ENCODE assay signal across 23 cellular contexts in genomic region chr9:20689833-20690232, GRCh38. TPM values are rescaled to one million over a fixed set of nuclear protein-coding genes. Genes with fewer than 3 reads are reported as not detected.
DNase-seq lines count a peak whose midpoint lies in the region; ATAC-seq, FAIRE-seq and TF ChIP-seq lines count a peak whose summit lies in the region.
"Had no signal": no experiment of that assay in that cellular context is flagged by ENCODE, and none has a peak within 500 bp of the region (broad histone marks: within the 10 kb centered on the region; RNA-seq: fewer than 3 reads in every experiment).

No MANE protein-coding gene starts in this region.

- no peak overlapping the region for H2BK15ac ChIP-seq in mesendoderm (replicated peaks; ENCODE audit: low read depth)

- no peak overlapping the region for H3K4me3 ChIP-seq in HepG2 (replicated peaks in 1 of 3; ENCODE audit: insufficient read depth in 1 of 3, low read depth in 2 of 3, low read length in 3 of 3)
- no peak overlapping the region for H3K4me3 ChIP-seq in right lobe of liver
- no peak overlapping the region for H3K4me3 ChIP-seq in mesendoderm (ENCODE audit: low read length)
- no peak overlapping the region for H3K4me3 ChIP-seq in thyroid gland (replicated peaks in 1 of 3)
- H3K4me3 ChIP-seq: BLaER1, GM12878, GM23248 had no signal

- H3K79me1 ChIP-seq in mesendoderm (ENCODE audit: low read length) = peaks cover 23% of the 10 kb centered on the region

- intact Hi-C loops in HepG2 (cut with micrococcal nuclease; ENCODE audit: unreplicated experiment) (loop anchor here (10.0 kb wide), 2 partner anchors 95 to 235 kb away; no protein-coding TSS in a partner anchor), right lobe of liver (cut with DNase I) (no loop called here), thyroid gland (cut with DNase I) (no loop called here)

- no peak overlapping the region for H3K56ac ChIP-seq in mesendoderm (ENCODE audit: low read length)

- H3K4me3 Mint-ChIP-seq in T-helper 17 cell = no peak overlapping the region
- H3K4me3 Mint-ChIP-seq: B cell; CD4-positive, CD25-positive, alpha-beta regulatory T cell; CD8-positive, alpha-beta T cell had no signal

- BruUV-seq in HepG2 (replicated peaks; lab: Mats Ljungman, UMichigan) = no TSS peak

- H3K36me3 Mint-ChIP-seq in T-helper 17 cell (ENCODE audit: low read depth) = peaks cover 2% of the 10 kb centered on the region
- H3K36me3 Mint-ChIP-seq: CD4-positive, CD25-positive, alpha-beta regulatory T cell had no signal

- no peak for FAIRE-seq in HepG2 (lab: Jason Lieb, UNC)
- FAIRE-seq: A204.1, GM12878, H1 had no signal

- CTCF ChIA-PET in HepG2 (lab: Yijun Ruan, JAX; ENCODE audit: low intra/inter-chr PET ratio, low total read pairs) = no interaction called here

- no peak for TF ChIP-seq RAD21 in HepG2 (CRISPR knock-in tag; IDR thresholded peaks at IDR 0.05)

- peak in 1 of 2 experiments; percentile 60; a peak in 1 of 4 replicates for TF ChIP-seq EP300 in HepG2 (IDR thresholded peaks at IDR 0.05; ENCODE audit: low read depth in 2 of 2, low read length in 2 of 2)
- no peak for TF ChIP-seq EP300 in HepG2 (CRISPR knock-in tag; IDR thresholded peaks at IDR 0.05; ENCODE audit: borderline replicate concordance)

- no peaks in the 10 kb centered on the region for H4K20me1 ChIP-seq in HepG2 (ENCODE audit: insufficient read depth, low read length)
- H4K20me1 ChIP-seq: BLaER1 had no signal

- H3K23ac ChIP-seq in mesendoderm (ENCODE audit: low read length) = no peak overlapping the region

- DNase-seq in HepG2 (ENCODE audit: low spot score) = peak; percentile 56
- no peak for DNase-seq in right lobe of liver
- DNase-seq in mesendoderm = peak; percentile 52
- DNase-seq in thyroid gland = no peak
- no peak for DNase-seq in T-helper 17 cell
- no peak for DNase-seq in UCSD-AML1 (lab: John Stamatoyannopoulos, UW; ENCODE audit: unreplicated experiment)
- DNase-seq: CD4-positive, CD25-positive, alpha-beta regulatory T cell; CD8-positive, alpha-beta T cell; DMS153; DMS79; EL; GDM1; GM23248; H7; HCEC 1CT had no signal

- POLR2A ChIA-PET in HepG2 (lab: Yijun Ruan, JAX) = no interaction called here

- no peak for TF ChIP-seq CTCF in HepG2 (CRISPR knock-in tag; IDR thresholded peaks at IDR 0.05)
- TF ChIP-seq CTCF in right lobe of liver (IDR thresholded peaks at IDR 0.05) = no peak
- no peak for TF ChIP-seq CTCF in thyroid gland (IDR thresholded peaks at IDR 0.05)

- no peak overlapping the region for H4K8ac ChIP-seq in mesendoderm (ENCODE audit: low read depth, low read length)

- H2AK5ac ChIP-seq in mesendoderm (ENCODE audit: low read length) = no peak overlapping the region

- peak; percentile 6; the same call in 1 of the 3 replicates for ATAC-seq in HepG2
- no peak for ATAC-seq in right lobe of liver
- no peak for ATAC-seq in T-helper 17 cell
- ATAC-seq: CD8-positive, alpha-beta T cell had no signal

- no peaks in the 10 kb centered on the region for H3K27me3 Mint-ChIP-seq in T-helper 17 cell
- H3K27me3 Mint-ChIP-seq: B cell; CD4-positive, CD25-positive, alpha-beta regulatory T cell had no signal

- H3K27ac ChIP-seq in HepG2 (ENCODE audit: extremely low read length, insufficient read depth, low read length) (no peak overlapping the region), right lobe of liver (no peak overlapping the region), mesendoderm (ENCODE audit: low read depth, low read length) (no peak overlapping the region), thyroid gland (peak overlapping the region; percentile 72 to 81 (median 73))
- H3K27ac ChIP-seq: 22Rv1, BLaER1, C4-2B, GM23248 had no signal

- no peak overlapping the region for H2AFZ ChIP-seq in HepG2 (ENCODE audit: low read length)
- H2AFZ ChIP-seq: GM23248 had no signal

- H3K4me1 Mint-ChIP-seq in T-helper 17 cell = peaks cover 12% of the 10 kb centered on the region

- H3K9ac ChIP-seq in HepG2 (ENCODE audit: insufficient read depth, low read depth, low read length) (no peak overlapping the region), mesendoderm (ENCODE audit: low read length) (no peak overlapping the region)
- H3K9ac ChIP-seq: BLaER1, GM23248 had no signal

- H3K27ac Mint-ChIP-seq in T-helper 17 cell = no peak overlapping the region
- H3K27ac Mint-ChIP-seq: B cell; CD4-positive, CD25-positive, alpha-beta regulatory T cell; CD8-positive, alpha-beta T cell had no signal

- H3K36me3 ChIP-seq in HepG2 (replicated peaks in 1 of 2; ENCODE audit: control insufficient read depth in 1 of 2, insufficient read depth in 2 of 2, low read length in 2 of 2) = no peaks in the 10 kb centered on the region
- H3K36me3 ChIP-seq in right lobe of liver = no peaks in the 10 kb centered on the region
- H3K36me3 ChIP-seq in mesendoderm (ENCODE audit: control insufficient read depth, insufficient read depth, low read length) = no peaks in the 10 kb centered on the region
- no peaks in the 10 kb centered on the region for H3K36me3 ChIP-seq in thyroid gland
- H3K36me3 ChIP-seq: BLaER1 had no signal

- TF ChIP-seq POLR2A in HepG2 (IDR thresholded peaks at IDR 0.05; ENCODE audit: insufficient read depth in 1 of 2, low read depth in 2 of 2, low read length in 2 of 2) = no peak
- no peak for TF ChIP-seq POLR2A in right lobe of liver (IDR thresholded peaks at IDR 0.05)
- TF ChIP-seq POLR2A in thyroid gland (IDR thresholded peaks at IDR 0.05) = no peak

- no peak overlapping the region for H2BK5ac ChIP-seq in mesendoderm (ENCODE audit: low read length)

- H3K4me2 ChIP-seq in HepG2 (ENCODE audit: low read depth, low read length) = peak overlapping the region; percentile 2; the same call in 1 of the 2 replicates
- no peak overlapping the region for H3K4me2 ChIP-seq in mesendoderm (ENCODE audit: low read length)
- H3K4me2 ChIP-seq: BLaER1 had no signal

- H3K4ac ChIP-seq in mesendoderm (ENCODE audit: low read depth, low read length) = no peak overlapping the region

- H4K5ac ChIP-seq in mesendoderm (ENCODE audit: low read length) = no peak overlapping the region

- H3K18ac ChIP-seq in mesendoderm (ENCODE audit: low read length) = no peak overlapping the region

- WGBS in HepG2 (ENCODE audit: low lambda C conversion rate) = 56% methylated on average over 2 of the region's 2 CpGs
- 100% methylated on average over 2 of the region's 2 CpGs for WGBS in right lobe of liver (ENCODE audit: insufficient coverage, low coverage, low lambda C conversion rate, missing lambda C conversion rate)
- WGBS in mesendoderm (ENCODE audit: extremely low coverage, insufficient coverage, low lambda C conversion rate) = no CpG with 5 or more reads among the region's 2 CpGs
- WGBS in thyroid gland, 2 donors = 94 to 97% methylated on average over 2 of the region's 2 CpGs

- peaks cover 86% of the 10 kb centered on the region for H3K4me1 ChIP-seq in HepG2 (ENCODE audit: insufficient read depth, low read length)
- peaks cover 0 to 13% (median 0%) of the 10 kb centered on the region in 4 donors for H3K4me1 ChIP-seq in right lobe of liver
- peaks cover 8% of the 10 kb centered on the region for H3K4me1 ChIP-seq in mesendoderm (ENCODE audit: control insufficient read depth, low read depth, low read length)
- peaks cover 29 to 53% of the 10 kb centered on the region in 2 donors for H3K4me1 ChIP-seq in thyroid gland

- H3K9me3 ChIP-seq in HepG2 (ENCODE audit: low read length) = no peaks in the 10 kb centered on the region
- no peaks in the 10 kb centered on the region for H3K9me3 ChIP-seq in right lobe of liver
- H3K9me3 ChIP-seq in thyroid gland = no peaks in the 10 kb centered on the region
- H3K9me3 ChIP-seq in T-helper 17 cell (ENCODE audit: control insufficient read depth, low read length, poor library complexity, severe bottlenecking) = no peaks in the 10 kb centered on the region
- H3K9me3 ChIP-seq: BLaER1, Caco-2 had no signal

- H2BK120ac ChIP-seq in mesendoderm (ENCODE audit: low read depth, low read length) = no peak overlapping the region

- H3K79me2 ChIP-seq in HepG2 (ENCODE audit: insufficient read depth, low read length) (peaks cover 65% of the 10 kb centered on the region), mesendoderm (ENCODE audit: control insufficient read depth, insufficient read depth, low read length) (peaks cover 24% of the 10 kb centered on the region)

- in situ Hi-C loops in HepG2 (cut with HindIII; ENCODE audit: extremely low pct_ligation_motif_present, low pct_unique_long_range_greater_than_20kb) = no loop called here

- H3K27me3 ChIP-seq in HepG2 (ENCODE audit: control insufficient read depth in 1 of 2, insufficient read depth in 2 of 2, low read length in 2 of 2) = no peaks in the 10 kb centered on the region; a peak in 1 of 5 replicates
- no peaks in the 10 kb centered on the region for H3K27me3 ChIP-seq in right lobe of liver
- H3K27me3 ChIP-seq in mesendoderm (ENCODE audit: insufficient read depth, low read length, poor library complexity) = no peaks in the 10 kb centered on the region
- H3K27me3 ChIP-seq in thyroid gland = no peaks in the 10 kb centered on the region
- H3K27me3 ChIP-seq: BLaER1 had no signal

RNA-seq across cellular contexts. Expression of gene FOCAD, which starts 5.8 kb away (rescaled TPM):
- 31.1 and 52.7 TPM in 2 replicates for total RNA-seq in HepG2 (2016; rRNA removed; fragmentation: Illumina TruSeq; extraction: Trizol)
- total RNA-seq in HepG2 (2016; cell fraction: cytosol; rRNA removed; fragmentation: Illumina TruSeq; extraction: Trizol; ENCODE audit: low read depth) = 26.3 and 27.6 TPM in 2 replicates
- total RNA-seq in HepG2 (2016; cell fraction: insoluble cytoplasmic fraction; rRNA removed; fragmentation: Illumina TruSeq; extraction: Trizol) = 29.2 and 47.9 TPM in 2 replicates
- 25.4 and 36.7 TPM in 2 replicates for total RNA-seq in HepG2 (2016; cell fraction: membrane; rRNA removed; fragmentation: Illumina TruSeq; extraction: Trizol)
- 37.8 and 42.8 TPM in 2 replicates for total RNA-seq in HepG2 (2016; cell fraction: nucleus; rRNA removed; fragmentation: Illumina TruSeq; extraction: Trizol)
- 14.6 and 18.0 TPM in 2 replicates for polyA plus RNA-seq in HepG2 (2011; rRNA removed)
- polyA plus RNA-seq in HepG2 (2011; cell fraction: cytosol; rRNA removed) = 11.3 and 11.6 TPM in 2 replicates
- polyA plus RNA-seq in HepG2 (2011; cell fraction: nucleus; rRNA removed) = 19.6 and 24.6 TPM in 2 replicates
- 9.1 and 11.1 TPM in 2 replicates for polyA plus RNA-seq in HepG2 (2012)
- 0.66 and 0.68 TPM in 2 replicates for polyA plus RNA-seq in HepG2 (2016; cell fraction: cytosol; fragmentation: Illumina TruSeq; extraction: Trizol; ENCODE audit: low read depth)
- 20.9 and 21.6 TPM in 2 replicates for polyA plus RNA-seq in HepG2 (2016; cell fraction: insoluble cytoplasmic fraction; fragmentation: Illumina TruSeq; extraction: Trizol; ENCODE audit: low read depth)
- polyA plus RNA-seq in HepG2 (2016; cell fraction: membrane; fragmentation: Illumina TruSeq; extraction: Trizol; ENCODE audit: low read depth) = 2.1 and 2.2 TPM in 2 replicates
- 12.2 and 12.4 TPM in 2 replicates for polyA plus RNA-seq in HepG2 (2016; cell fraction: nucleus; fragmentation: Illumina TruSeq; extraction: Trizol; ENCODE audit: insufficient read depth, low read depth)
- polyA minus RNA-seq in HepG2 (2011; rRNA and poly(A)+ RNA removed; ENCODE audit: low replicate concordance) = 107 and 126 TPM in 2 replicates
- polyA minus RNA-seq in HepG2 (2011; cell fraction: cytosol; rRNA and poly(A)+ RNA removed) = 46.4 and 48.7 TPM in 2 replicates
- 77.1 and 88.3 TPM in 2 replicates for polyA minus RNA-seq in HepG2 (2011; cell fraction: nucleus; rRNA and poly(A)+ RNA removed)
- 10 to 100 TPM in 2 of 6 experiments, 1 to 10 TPM in 4; 6.4 to 18.3 (median 7.8) TPM for total RNA-seq in right lobe of liver
- 12.7 TPM for polyA plus RNA-seq in mesendoderm (2013, experiment 1 of 2)
- polyA plus RNA-seq in mesendoderm (2013, experiment 2 of 2) = 13.1 TPM
- total RNA-seq in thyroid gland = 100 to 1,000 TPM in 1 of 4 donors, 10 to 100 TPM in 3; 49.3 to 139 (median 92.8) TPM
- total RNA-seq in T-helper 17 cell = 10 to 100 TPM; 16.2 to 18.2 TPM

Comparison
In these comparisons a context has a peak if more than half of its experiments do, and no peak if none do; other contexts are left out.
1. DNase-seq: peak in HepG2 (single experiment) and mesendoderm (single experiment); none in right lobe of liver (0 of 3), thyroid gland (0 of 2), T-helper 17 cell (0 of 3) and UCSD-AML1 (single experiment).
2. H3K27ac ChIP-seq: peak in thyroid gland (3 of 3); none in HepG2 (single experiment), right lobe of liver (0 of 3) and mesendoderm (single experiment).